In genomic region chr6:96649926-96650325, GRCh38 we compare ENCODE assay signal across 16 cellular contexts.
DNase-seq lines count a peak whose midpoint lies in the region; ATAC-seq and TF ChIP-seq lines count a peak whose summit lies in the region.
"Had no signal": no experiment of that assay in that cellular context is flagged by ENCODE, and none has a peak within 500 bp of the region (broad histone marks: within the 10 kb centered on the region; RNA-seq: fewer than 3 reads in every experiment).

No MANE protein-coding gene starts in this region.

- no peak overlapping the region for H3K27ac Mint-ChIP-seq in activated CD4-positive, alpha-beta T cell treated with anti-CD3 and anti-CD28 coated beads, Interleukin-2, amount 10 ng/mL, durations not matched to agents 7 days and 5 days
- H3K27ac Mint-ChIP-seq: activated naive CD4-positive, alpha-beta T cell treated with anti-CD3 and anti-CD28 coated beads, Interleukin-2, amount 50 U/mL, for 72 hours; naive thymus-derived CD8-positive, alpha-beta T cell had no signal

- H3K4me3 Mint-ChIP-seq in activated CD4-positive, alpha-beta T cell treated with anti-CD3 and anti-CD28 coated beads, Interleukin-2, amount 10 ng/mL, durations not matched to agents 7 days and 5 days = no peak overlapping the region
- H3K4me3 Mint-ChIP-seq: naive thymus-derived CD8-positive, alpha-beta T cell had no signal

- H3K9me3 Mint-ChIP-seq in activated CD4-positive, alpha-beta T cell treated with anti-CD3 and anti-CD28 coated beads, Interleukin-2, amount 10 ng/mL, durations not matched to agents 7 days and 5 days = no peaks in the 10 kb centered on the region
- H3K9me3 Mint-ChIP-seq: activated naive CD4-positive, alpha-beta T cell treated with anti-CD3 and anti-CD28 coated beads, Interleukin-2, amount 50 U/mL, for 72 hours; naive thymus-derived CD8-positive, alpha-beta T cell had no signal

- no peak for TF ChIP-seq CTCF in GM20000 (IDR thresholded peaks at IDR 0.05; ENCODE audit: extremely low read depth, missing control alignments)

- POLR2A ChIA-PET in activated CD4-positive, alpha-beta T cell treated with anti-CD3 and anti-CD28 coated beads, Interleukin-2, amount 10 ng/mL, durations not matched to agents 7 days and 5 days (lab: Charles Lee) = no interaction called here

- H3K36me3 Mint-ChIP-seq in activated CD4-positive, alpha-beta T cell treated with anti-CD3 and anti-CD28 coated beads, Interleukin-2, amount 10 ng/mL, durations not matched to agents 7 days and 5 days (ENCODE audit: low read depth) = no peaks in the 10 kb centered on the region
- H3K36me3 Mint-ChIP-seq: activated naive CD4-positive, alpha-beta T cell treated with anti-CD3 and anti-CD28 coated beads, Interleukin-2, amount 50 U/mL, for 72 hours; naive thymus-derived CD8-positive, alpha-beta T cell had no signal

- peaks cover 22% of the 10 kb centered on the region for H3K27me3 Mint-ChIP-seq in activated CD4-positive, alpha-beta T cell treated with anti-CD3 and anti-CD28 coated beads, Interleukin-2, amount 10 ng/mL, durations not matched to agents 7 days and 5 days

- CTCF ChIA-PET in activated CD4-positive, alpha-beta T cell treated with anti-CD3 and anti-CD28 coated beads, Interleukin-2, amount 10 ng/mL, durations not matched to agents 7 days and 5 days (lab: Charles Lee) = no interaction called here

- ATAC-seq in GM18505 (IDR thresholded peaks at IDR 0.05; ENCODE audit: unreplicated experiment) = peak; percentile 76
- ATAC-seq in HG02852 (IDR thresholded peaks at IDR 0.05; ENCODE audit: unreplicated experiment) = peak; percentile 70
- peak; percentile 85 for ATAC-seq in HG03469 (IDR thresholded peaks at IDR 0.05; ENCODE audit: unreplicated experiment)
- ATAC-seq in GM19324 (IDR thresholded peaks at IDR 0.05; ENCODE audit: low FRiP score, unreplicated experiment) = no peak
- ATAC-seq: activated naive CD4-positive, alpha-beta T cell treated with anti-CD3 and anti-CD28 coated beads, Interleukin-2, amount 50 U/mL, for 72 hours; naive thymus-derived CD8-positive, alpha-beta T cell had no signal

- no peak for TF ChIP-seq POLR2A in GM18505 (IDR thresholded peaks at IDR 0.05; ENCODE audit: borderline replicate concordance, extremely low read depth, insufficient read depth, insufficient read length)

- H3K4me1 Mint-ChIP-seq in activated CD4-positive, alpha-beta T cell treated with anti-CD3 and anti-CD28 coated beads, Interleukin-2, amount 10 ng/mL, durations not matched to agents 7 days and 5 days = peaks cover 3% of the 10 kb centered on the region

- peak; percentile 6 for DNase-seq in GM20000 (ENCODE audit: low spot score)
- no peak for DNase-seq in GM19238 (ENCODE audit: insufficient read length, low spot score)
- DNase-seq in activated CD4-positive, alpha-beta T cell treated with anti-CD3 and anti-CD28 coated beads, Interleukin-2, amount 10 ng/mL, durations not matched to agents 7 days and 5 days = no peak
- DNase-seq in NCI-H69 (lab: John Stamatoyannopoulos, UW) = no peak
- DNase-seq: activated CD4-positive, CD25-positive, alpha-beta regulatory T cell; effector memory CD4-positive, alpha-beta T cell; Kasumi-1; naive thymus-derived CD8-positive, alpha-beta T cell; NCI-H1694 treated with DMSO at 0.1 percent for 48 hours; NCI-H526; stimulated activated CD4-positive, alpha-beta T cell treated with anti-CD3 and anti-CD28 coated beads, Interleukin-2, amount 100 ng/mL, for 24 hours had no signal
